8 cellular contexts compared by ENCODE assay signal in genomic region chrX:74293343-74293946, GRCh38. TPM values are rescaled to one million over a fixed set of nuclear protein-coding genes. Genes with fewer than 3 reads are reported as not detected.
DNase-seq lines count a peak whose midpoint lies in the region; ATAC-seq and TF ChIP-seq lines count a peak whose summit lies in the region.

No MANE protein-coding gene starts in this region.

- DNase-seq in DMS114 treated with DMSO at 0.1 percent for 48 hours (lab: John Stamatoyannopoulos, UW; ENCODE audit: unreplicated experiment) = peak; percentile 67
- DNase-seq in NCI-H345 treated with DMSO at 0.1 percent for 48 hours (lab: John Stamatoyannopoulos, UW; ENCODE audit: unreplicated experiment) = peak; percentile 41
- peak; percentile 58 for DNase-seq in activated CD4-positive, CD25-positive, alpha-beta regulatory T cell treated with anti-CD3 and anti-CD28 coated beads, Interleukin-2, amount 50 U/mL, for 72 hours
- peak; percentile 85 for DNase-seq in cerebellar cortex (ENCODE audit: low spot score)
- peak; percentile 37 for DNase-seq in kidney epithelial cell (ENCODE audit: low read depth)
- DNase-seq in stimulated activated CD4-positive, alpha-beta T cell treated with anti-CD3 and anti-CD28 coated beads, Interleukin-12 subunit alpha, Interleukin-12 subunit beta, amount 100 ng/mL, for 48 hours (ENCODE audit: low read depth in 2 of 3, low spot score in 1 of 3) = peak; percentile 43 to 56 (median 44)

- H3K4me3 ChIP-seq in kidney epithelial cell (ENCODE audit: low read depth, low read length) = peak overlapping the region; percentile 70

- ATAC-seq in HG02763 (IDR thresholded peaks at IDR 0.05; ENCODE audit: unreplicated experiment) (peak; percentile 35), HG03571 (IDR thresholded peaks at IDR 0.05; ENCODE audit: unreplicated experiment) (no peak)

- H3K36me3 ChIP-seq in kidney epithelial cell (ENCODE audit: control insufficient read depth, insufficient read depth, low read length) = no peaks in the 10 kb centered on the region

- no peaks in the 10 kb centered on the region for H3K27me3 ChIP-seq in kidney epithelial cell (ENCODE audit: control insufficient read depth, insufficient read depth, low read length)

- no peak for TF ChIP-seq CTCF in kidney epithelial cell (IDR thresholded peaks at IDR 0.05; ENCODE audit: insufficient read depth, low read length, poor library complexity, severe bottlenecking)

RNA-seq across cellular contexts. Expression of gene ZCCHC13, which starts 10.5 kb away (rescaled TPM):
- total RNA-seq in kidney epithelial cell = not detected in 2 replicates
